In the genomic region with DNA sequence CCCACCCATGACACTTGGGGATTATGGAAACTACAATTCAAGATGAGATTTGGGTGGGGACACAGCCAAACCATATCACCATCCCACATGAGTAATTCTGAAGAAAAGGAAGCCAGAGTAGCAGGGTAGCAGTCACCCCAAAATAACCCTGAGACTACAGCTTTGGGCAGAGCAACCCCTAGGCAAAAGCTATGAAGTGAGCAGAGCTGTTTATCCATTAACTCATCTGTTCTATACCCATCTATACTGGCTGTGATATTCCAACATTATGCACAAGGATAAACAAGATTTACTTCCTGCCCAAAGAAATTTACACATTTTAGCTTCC, we compare ENCODE assay signal across 1 cellular context.
TF ChIP-seq lines count a peak whose summit lies in the region.

No MANE protein-coding gene starts in this region.

TF ChIP-seq in IMR-90, 13 proteins besides CTCF, POLR2A, EP300 and RAD21:
- TF ChIP-seq, protein P1, sequence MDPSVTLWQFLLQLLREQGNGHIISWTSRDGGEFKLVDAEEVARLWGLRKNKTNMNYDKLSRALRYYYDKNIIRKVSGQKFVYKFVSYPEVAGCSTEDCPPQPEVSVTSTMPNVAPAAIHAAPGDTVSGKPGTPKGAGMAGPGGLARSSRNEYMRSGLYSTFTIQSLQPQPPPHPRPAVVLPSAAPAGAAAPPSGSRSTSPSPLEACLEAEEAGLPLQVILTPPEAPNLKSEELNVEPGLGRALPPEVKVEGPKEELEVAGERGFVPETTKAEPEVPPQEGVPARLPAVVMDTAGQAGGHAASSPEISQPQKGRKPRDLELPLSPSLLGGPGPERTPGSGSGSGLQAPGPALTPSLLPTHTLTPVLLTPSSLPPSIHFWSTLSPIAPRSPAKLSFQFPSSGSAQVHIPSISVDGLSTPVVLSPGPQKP (IDR thresholded peaks at IDR 0.05; ENCODE audit: borderline replicate concordance, low read depth, low read length) = no peak
- TF ChIP-seq FOS (IDR thresholded peaks at IDR 0.05; ENCODE audit: low read depth, low read length) = no peak
- no peak for TF ChIP-seq RFX5 (IDR thresholded peaks at IDR 0.05; ENCODE audit: low read depth, low read length)
- TF ChIP-seq MXI1 (IDR thresholded peaks at IDR 0.05; ENCODE audit: borderline replicate concordance, low read depth, low read length) = no peak
- TF ChIP-seq SMC3 (IDR thresholded peaks at IDR 0.05; ENCODE audit: low read depth, low read length) = no peak
- no peak for TF ChIP-seq MAFK (IDR thresholded peaks at IDR 0.05; ENCODE audit: low read depth, low read length)
- TF ChIP-seq BHLHE40 (IDR thresholded peaks at IDR 0.05; ENCODE audit: low read depth, low read length) = no peak
- TF ChIP-seq MAZ (IDR thresholded peaks at IDR 0.05; ENCODE audit: borderline replicate concordance, low read depth, low read length) = no peak
- TF ChIP-seq RCOR1 (IDR thresholded peaks at IDR 0.05; ENCODE audit: insufficient replicate concordance, low read length) = no peak
- no peak for TF ChIP-seq CEBPB (IDR thresholded peaks at IDR 0.05; ENCODE audit: low read depth, low read length)
- no peak for TF ChIP-seq NFE2L2 (IDR thresholded peaks at IDR 0.05; ENCODE audit: low read depth, low read length)
